ENCODE assay signal across 9 cellular contexts in the genomic region with DNA sequence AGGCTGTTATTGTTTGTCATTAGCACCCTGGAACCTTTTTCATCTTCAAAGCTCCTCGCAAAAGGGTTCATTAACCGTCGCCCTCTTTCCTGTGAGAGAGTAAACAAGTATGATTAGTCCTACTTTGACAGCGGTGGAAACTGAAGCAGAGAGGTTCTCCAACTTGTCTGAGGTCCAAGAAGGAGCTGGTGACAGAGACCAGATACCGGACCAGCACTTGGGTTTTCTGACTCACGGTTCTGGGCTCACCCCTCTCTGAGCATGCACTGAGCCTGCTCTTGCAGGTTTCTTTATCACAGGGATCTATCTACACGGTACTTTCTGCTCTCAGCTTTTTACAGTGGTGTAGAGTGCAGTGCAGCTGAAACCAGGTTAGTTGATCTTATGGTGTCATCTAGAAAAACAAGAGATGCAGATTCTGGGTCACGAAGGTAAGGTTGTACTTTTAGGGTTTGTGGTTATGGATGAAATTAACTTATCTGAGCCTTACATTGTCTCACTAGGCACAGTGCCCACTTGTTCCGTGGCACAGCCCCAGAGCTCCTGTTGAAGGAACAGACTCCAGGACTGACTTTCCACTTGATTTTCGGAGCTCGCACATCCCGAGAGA.
A peak's percentile ranks its signal among the peaks of the same experiment; 100 is the strongest.
DNase-seq lines count a peak whose midpoint lies in the region; ATAC-seq and FAIRE-seq lines count a peak whose summit lies in the region.
"Had no signal": no experiment of that assay in that cellular context is flagged by ENCODE, and none has a peak within 500 bp of the region (broad histone marks: within the 10 kb centered on the region; RNA-seq: fewer than 3 reads in every experiment).

No MANE protein-coding gene starts in this region.

- peaks cover 84% of the 10 kb centered on the region for H3K4me1 Mint-ChIP-seq in activated T-cell treated with anti-CD3 and anti-CD28 coated beads, Interleukin-2, amount 50 U/mL, for 4 hours (ENCODE audit: low read depth)
- H3K4me1 Mint-ChIP-seq in immature natural killer cell = peaks cover 91 to 100% of the 10 kb centered on the region in 2 donors

- no peaks in the 10 kb centered on the region for H3K9me3 Mint-ChIP-seq in activated T-cell treated with anti-CD3 and anti-CD28 coated beads, Interleukin-2, amount 50 U/mL, for 4 hours
- H3K9me3 Mint-ChIP-seq in immature natural killer cell = no peaks in the 10 kb centered on the region

- H3K4me3 Mint-ChIP-seq in activated T-cell treated with anti-CD3 and anti-CD28 coated beads, Interleukin-2, amount 50 U/mL, for 4 hours = peak overlapping the region; percentile 76
- H3K4me3 Mint-ChIP-seq in immature natural killer cell = peak overlapping the region; percentile 83 to 94 (median 86)
- H3K4me3 Mint-ChIP-seq: nephron had no signal

- H3K27me3 Mint-ChIP-seq in activated T-cell treated with anti-CD3 and anti-CD28 coated beads, Interleukin-2, amount 50 U/mL, for 4 hours (ENCODE audit: low read depth) = no peaks in the 10 kb centered on the region
- H3K27me3 Mint-ChIP-seq in immature natural killer cell (ENCODE audit: low read depth in 3 of 3) = peaks cover 26 to 69% (median 37%) of the 10 kb centered on the region in 3 donors

- H3K27ac Mint-ChIP-seq in immature natural killer cell = peak overlapping the region; percentile 99 to 100 (median 99)
- H3K27ac Mint-ChIP-seq: nephron had no signal

- no peak for DNase-seq in GM19239 (ENCODE audit: insufficient read length, low spot score)
- peak; percentile 64 for DNase-seq in activated T-cell treated with anti-CD3 and anti-CD28 coated beads, Interleukin-2, amount 50 U/mL, for 4 hours
- peak; percentile 70 to 85 (median 75) for DNase-seq in immature natural killer cell
- peak; percentile 46 to 73 for DNase-seq in stimulated activated CD8-positive, alpha-beta memory T cell treated with anti-CD3 and anti-CD28 coated beads, Interleukin-2, amount 100 ng/mL, for 48 hours (ENCODE audit: low read depth in 2 of 2)
- DNase-seq in HuH-7.5 (ENCODE audit: low spot score) = no peak
- DNase-seq in COR-L47 (lab: John Stamatoyannopoulos, UW) = no peak
- no peak for DNase-seq in NCI-H2029 (lab: John Stamatoyannopoulos, UW)

- H3K36me3 Mint-ChIP-seq in activated T-cell treated with anti-CD3 and anti-CD28 coated beads, Interleukin-2, amount 50 U/mL, for 4 hours (ENCODE audit: insufficient read depth) = peaks cover 20% of the 10 kb centered on the region
- peaks cover 19 to 31% (median 20%) of the 10 kb centered on the region in 3 donors for H3K36me3 Mint-ChIP-seq in immature natural killer cell

- peak; percentile 89 for FAIRE-seq in GM19239 (lab: Jason Lieb, UNC)

- ATAC-seq in HG03439 (IDR thresholded peaks at IDR 0.05; ENCODE audit: unreplicated experiment) = peak; percentile 45
- ATAC-seq in activated T-cell treated with anti-CD3 and anti-CD28 coated beads, Interleukin-2, amount 50 U/mL, for 4 hours = peak; percentile 79 to 84

Comparison
In these comparisons a context has a peak if more than half of its experiments do, and no peak if none do; other contexts are left out.
1. DNase-seq: peak in activated T-cell treated with anti-CD3 and anti-CD28 coated beads, Interleukin-2, amount 50 U/mL, for 4 hours (single experiment), immature natural killer cell (3 of 3) and stimulated activated CD8-positive, alpha-beta memory T cell treated with anti-CD3 and anti-CD28 coated beads, Interleukin-2, amount 100 ng/mL, for 48 hours (2 of 2); none in GM19239 (single experiment), HuH-7.5 (single experiment), COR-L47 (single experiment) and NCI-H2029 (single experiment).